2 cellular contexts compared by ENCODE assay signal in genomic region chr7:99504281-99504602, GRCh38.
TF ChIP-seq lines count a peak whose summit lies in the region.

No MANE protein-coding gene starts in this region.

TF ChIP-seq in GM23338, 12 proteins besides CTCF, POLR2A, EP300 and RAD21 (continued from another document):
- TF ChIP-seq, protein P1, sequence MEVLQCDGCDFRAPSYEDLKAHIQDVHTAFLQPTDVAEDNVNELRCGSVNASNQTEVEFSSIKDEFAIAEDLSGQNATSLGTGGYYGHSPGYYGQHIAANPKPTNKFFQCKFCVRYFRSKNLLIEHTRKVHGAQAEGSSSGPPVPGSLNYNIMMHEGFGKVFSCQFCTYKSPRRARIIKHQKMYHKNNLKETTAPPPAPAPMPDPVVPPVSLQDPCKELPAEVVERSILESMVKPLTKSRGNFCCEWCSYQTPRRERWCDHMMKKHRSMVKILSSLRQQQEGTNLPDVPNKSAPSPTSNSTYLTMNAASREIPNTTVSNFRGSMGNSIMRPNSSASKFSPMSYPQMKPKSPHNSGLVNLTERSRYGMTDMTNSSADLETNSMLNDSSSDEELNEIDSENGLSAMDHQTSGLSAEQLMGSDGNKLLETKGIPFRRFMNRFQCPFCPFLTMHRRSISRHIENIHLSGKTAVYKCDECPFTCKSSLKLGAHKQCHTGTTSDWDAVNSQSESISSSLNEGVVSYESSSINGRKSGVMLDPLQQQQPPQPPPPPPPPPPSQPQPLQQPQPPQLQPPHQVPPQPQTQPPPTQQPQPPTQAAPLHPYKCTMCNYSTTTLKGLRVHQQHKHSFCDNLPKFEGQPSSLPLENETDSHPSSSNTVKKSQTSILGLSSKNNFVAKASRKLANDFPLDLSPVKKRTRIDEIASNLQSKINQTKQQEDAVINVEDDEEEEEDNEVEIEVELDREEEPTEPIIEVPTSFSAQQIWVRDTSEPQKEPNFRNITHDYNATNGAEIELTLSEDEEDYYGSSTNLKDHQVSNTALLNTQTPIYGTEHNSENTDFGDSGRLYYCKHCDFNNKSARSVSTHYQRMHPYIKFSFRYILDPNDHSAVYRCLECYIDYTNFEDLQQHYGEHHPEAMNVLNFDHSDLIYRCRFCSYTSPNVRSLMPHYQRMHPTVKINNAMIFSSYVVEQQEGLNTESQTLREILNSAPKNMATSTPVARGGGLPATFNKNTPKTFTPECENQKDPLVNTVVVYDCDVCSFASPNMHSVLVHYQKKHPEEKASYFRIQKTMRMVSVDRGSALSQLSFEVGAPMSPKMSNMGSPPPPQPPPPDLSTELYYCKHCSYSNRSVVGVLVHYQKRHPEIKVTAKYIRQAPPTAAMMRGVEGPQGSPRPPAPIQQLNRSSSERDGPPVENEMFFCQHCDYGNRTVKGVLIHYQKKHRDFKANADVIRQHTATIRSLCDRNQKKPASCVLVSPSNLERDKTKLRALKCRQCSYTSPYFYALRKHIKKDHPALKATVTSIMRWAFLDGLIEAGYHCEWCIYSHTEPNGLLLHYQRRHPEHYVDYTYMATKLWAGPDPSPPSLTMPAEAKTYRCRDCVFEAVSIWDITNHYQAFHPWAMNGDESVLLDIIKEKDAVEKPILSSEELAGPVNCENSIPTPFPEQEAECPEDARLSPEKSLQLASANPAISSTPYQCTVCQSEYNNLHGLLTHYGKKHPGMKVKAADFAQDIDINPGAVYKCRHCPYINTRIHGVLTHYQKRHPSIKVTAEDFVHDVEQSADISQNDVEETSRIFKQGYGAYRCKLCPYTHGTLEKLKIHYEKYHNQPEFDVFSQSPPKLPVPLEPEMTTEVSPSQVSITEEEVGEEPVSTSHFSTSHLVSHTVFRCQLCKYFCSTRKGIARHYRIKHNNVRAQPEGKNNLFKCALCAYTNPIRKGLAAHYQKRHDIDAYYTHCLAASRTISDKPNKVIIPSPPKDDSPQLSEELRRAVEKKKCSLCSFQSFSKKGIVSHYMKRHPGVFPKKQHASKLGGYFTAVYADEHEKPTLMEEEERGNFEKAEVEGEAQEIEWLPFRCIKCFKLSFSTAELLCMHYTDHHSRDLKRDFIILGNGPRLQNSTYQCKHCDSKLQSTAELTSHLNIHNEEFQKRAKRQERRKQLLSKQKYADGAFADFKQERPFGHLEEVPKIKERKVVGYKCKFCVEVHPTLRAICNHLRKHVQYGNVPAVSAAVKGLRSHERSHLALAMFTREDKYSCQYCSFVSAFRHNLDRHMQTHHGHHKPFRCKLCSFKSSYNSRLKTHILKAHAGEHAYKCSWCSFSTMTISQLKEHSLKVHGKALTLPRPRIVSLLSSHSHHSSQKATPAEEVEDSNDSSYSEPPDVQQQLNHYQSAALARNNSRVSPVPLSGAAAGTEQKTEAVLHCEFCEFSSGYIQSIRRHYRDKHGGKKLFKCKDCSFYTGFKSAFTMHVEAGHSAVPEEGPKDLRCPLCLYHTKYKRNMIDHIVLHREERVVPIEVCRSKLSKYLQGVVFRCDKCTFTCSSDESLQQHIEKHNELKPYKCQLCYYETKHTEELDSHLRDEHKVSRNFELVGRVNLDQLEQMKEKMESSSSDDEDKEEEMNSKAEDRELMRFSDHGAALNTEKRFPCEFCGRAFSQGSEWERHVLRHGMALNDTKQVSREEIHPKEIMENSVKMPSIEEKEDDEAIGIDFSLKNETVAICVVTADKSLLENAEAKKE (CRISPR knock-in tag; IDR thresholded peaks at IDR 0.05): no peak
- TF ChIP-seq EZH2 (IDR thresholded peaks at IDR 0.05; ENCODE audit: low read depth, unreplicated experiment): no peak

TF ChIP-seq in WTC11, 78 proteins besides CTCF, POLR2A, EP300 and RAD21 (continued from another document):
- TF ChIP-seq GABPB1 (CRISPR knock-in tag; IDR thresholded peaks at IDR 0.05) (0 out of 2 replicates have a peak, but pooled peaks have one; percentile 9), FOXK1 (CRISPR knock-in tag; IDR thresholded peaks at IDR 0.05) (0 out of 2 replicates have a peak, but pooled peaks have one; percentile 31)
